Comparison of ENCODE assay signal across 10 cellular contexts in the genomic region with DNA sequence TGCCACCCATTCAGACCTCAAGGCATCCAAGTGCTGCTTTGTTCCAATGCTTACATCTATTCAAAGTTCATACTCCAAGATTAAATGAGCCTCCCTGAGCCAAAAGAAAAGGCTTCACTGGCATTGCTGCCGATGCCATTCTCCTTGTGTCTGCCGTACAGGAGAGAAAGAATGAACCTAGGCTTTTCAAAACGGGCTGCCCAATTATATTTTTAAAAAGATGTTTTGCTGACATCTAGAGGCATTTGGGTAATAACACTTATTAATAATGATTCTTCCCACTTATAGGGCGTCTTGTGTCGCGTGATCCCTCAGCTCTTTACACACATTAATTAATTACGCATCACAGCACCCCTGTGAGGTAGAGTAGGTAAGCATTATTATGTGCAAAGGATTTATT.
DNase-seq lines count a peak whose midpoint lies in the region; ATAC-seq and TF ChIP-seq lines count a peak whose summit lies in the region.
"Had no signal": no experiment of that assay in that cellular context is flagged by ENCODE, and none has a peak within 500 bp of the region (broad histone marks: within the 10 kb centered on the region; RNA-seq: fewer than 3 reads in every experiment).

No MANE protein-coding gene starts in this region.

- H3K9me3 ChIP-seq in OCI-LY3 (ENCODE audit: insufficient read depth, low read length) = no peaks in the 10 kb centered on the region

- H4K20me1 ChIP-seq in OCI-LY3 (ENCODE audit: insufficient read depth, low read length) = no peaks in the 10 kb centered on the region

- peak; percentile 1 for DNase-seq in HT1080 (ENCODE audit: low read depth)
- peak; percentile 3 for DNase-seq in fibroblast of the conjunctiva (ENCODE audit: low read depth)
- no peak for DNase-seq in AG20443 (ENCODE audit: low spot score)
- DNase-seq in germinal center (ENCODE audit: low spot score) = no peak
- DNase-seq: activated CD8-positive, alpha-beta T cell treated with anti-CD3 and anti-CD28 coated beads, Interleukin-2, amount 10 ng/mL, durations not matched to agents 7 days and 5 days; activated naive CD8-positive, alpha-beta T cell treated with anti-CD3 and anti-CD28 coated beads, Interleukin-2, amount 10 ng/mL, durations not matched to agents 7 days and 5 days had no signal

- H3K27ac ChIP-seq in 22Rv1 = no peak overlapping the region
- no peak overlapping the region for H3K27ac ChIP-seq in OCI-LY3 (ENCODE audit: low read length)

- H3K79me2 ChIP-seq in OCI-LY3 (ENCODE audit: low read length) = no peaks in the 10 kb centered on the region

- no peak overlapping the region for H3K9ac ChIP-seq in OCI-LY3 (ENCODE audit: low read length)

- TF ChIP-seq CTCF in 22Rv1 (IDR thresholded peaks at IDR 0.05) = peak; percentile 32
- TF ChIP-seq CTCF in OCI-LY3 (IDR thresholded peaks at IDR 0.05; ENCODE audit: low read depth, low read length) = peak; percentile 40

- H3K4me3 ChIP-seq in OCI-LY3 (ENCODE audit: low read length) = no peak overlapping the region

- no peaks in the 10 kb centered on the region for H3K4me1 ChIP-seq in OCI-LY3 (ENCODE audit: low read length)

- ATAC-seq in GM19455 (IDR thresholded peaks at IDR 0.05; ENCODE audit: unreplicated experiment) = no peak
- no peak for ATAC-seq in HG03135 (IDR thresholded peaks at IDR 0.05; ENCODE audit: unreplicated experiment)
- ATAC-seq: activated CD8-positive, alpha-beta T cell treated with anti-CD3 and anti-CD28 coated beads, Interleukin-2, amount 10 ng/mL, durations not matched to agents 7 days and 5 days had no signal

- no peaks in the 10 kb centered on the region for H3K36me3 ChIP-seq in OCI-LY3 (replicated peaks; ENCODE audit: low read depth, low read length)

- no peak overlapping the region for H3K4me2 ChIP-seq in OCI-LY3 (ENCODE audit: low read length)

- H2AFZ ChIP-seq in OCI-LY3 (ENCODE audit: low read depth, low read length) = no peak overlapping the region

- peaks cover 22% of the 10 kb centered on the region for H3K27me3 ChIP-seq in OCI-LY3 (ENCODE audit: low read depth, low read length)

Comparison
In these comparisons a context has a peak if more than half of its experiments do, and no peak if none do; other contexts are left out.
1. DNase-seq: peak in HT1080 (single experiment) and fibroblast of the conjunctiva (single experiment); none in AG20443 (single experiment) and germinal center (single experiment).